In the genomic region with DNA sequence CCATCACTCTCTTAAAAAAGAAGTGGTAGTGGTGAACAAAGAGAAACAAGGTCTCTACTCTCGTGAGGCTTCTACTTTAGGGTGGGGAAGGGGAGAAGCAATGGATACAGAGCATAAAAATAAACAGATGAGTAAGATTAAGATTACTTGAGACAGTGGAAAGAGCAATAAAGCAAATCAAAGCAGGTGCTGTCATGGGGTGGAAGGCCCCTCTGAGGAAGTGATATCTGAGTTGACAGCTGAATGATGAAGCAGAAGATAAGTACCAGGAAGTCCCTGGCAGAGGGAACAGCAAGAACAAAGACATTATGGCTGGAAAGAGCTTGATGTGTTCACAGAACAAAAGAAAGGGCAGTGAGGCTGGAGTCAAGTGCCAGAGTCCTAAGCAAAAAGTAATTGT, we compare ENCODE assay signal across 1 cellular context.
TF ChIP-seq lines count a peak whose summit lies in the region.

No MANE protein-coding gene starts in this region.

TF ChIP-seq in GM12878, 131 proteins besides CTCF, POLR2A, EP300 and RAD21:
- TF ChIP-seq, protein P1, sequence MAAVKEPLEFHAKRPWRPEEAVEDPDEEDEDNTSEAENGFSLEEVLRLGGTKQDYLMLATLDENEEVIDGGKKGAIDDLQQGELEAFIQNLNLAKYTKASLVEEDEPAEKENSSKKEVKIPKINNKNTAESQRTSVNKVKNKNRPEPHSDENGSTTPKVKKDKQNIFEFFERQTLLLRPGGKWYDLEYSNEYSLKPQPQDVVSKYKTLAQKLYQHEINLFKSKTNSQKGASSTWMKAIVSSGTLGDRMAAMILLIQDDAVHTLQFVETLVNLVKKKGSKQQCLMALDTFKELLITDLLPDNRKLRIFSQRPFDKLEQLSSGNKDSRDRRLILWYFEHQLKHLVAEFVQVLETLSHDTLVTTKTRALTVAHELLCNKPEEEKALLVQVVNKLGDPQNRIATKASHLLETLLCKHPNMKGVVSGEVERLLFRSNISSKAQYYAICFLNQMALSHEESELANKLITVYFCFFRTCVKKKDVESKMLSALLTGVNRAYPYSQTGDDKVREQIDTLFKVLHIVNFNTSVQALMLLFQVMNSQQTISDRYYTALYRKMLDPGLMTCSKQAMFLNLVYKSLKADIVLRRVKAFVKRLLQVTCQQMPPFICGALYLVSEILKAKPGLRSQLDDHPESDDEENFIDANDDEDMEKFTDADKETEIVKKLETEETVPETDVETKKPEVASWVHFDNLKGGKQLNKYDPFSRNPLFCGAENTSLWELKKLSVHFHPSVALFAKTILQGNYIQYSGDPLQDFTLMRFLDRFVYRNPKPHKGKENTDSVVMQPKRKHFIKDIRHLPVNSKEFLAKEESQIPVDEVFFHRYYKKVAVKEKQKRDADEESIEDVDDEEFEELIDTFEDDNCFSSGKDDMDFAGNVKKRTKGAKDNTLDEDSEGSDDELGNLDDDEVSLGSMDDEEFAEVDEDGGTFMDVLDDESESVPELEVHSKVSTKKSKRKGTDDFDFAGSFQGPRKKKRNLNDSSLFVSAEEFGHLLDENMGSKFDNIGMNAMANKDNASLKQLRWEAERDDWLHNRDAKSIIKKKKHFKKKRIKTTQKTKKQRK (IDR thresholded peaks at IDR 0.05; ENCODE audit: low read depth, low read length): no peak
- TF ChIP-seq, protein P2, sequence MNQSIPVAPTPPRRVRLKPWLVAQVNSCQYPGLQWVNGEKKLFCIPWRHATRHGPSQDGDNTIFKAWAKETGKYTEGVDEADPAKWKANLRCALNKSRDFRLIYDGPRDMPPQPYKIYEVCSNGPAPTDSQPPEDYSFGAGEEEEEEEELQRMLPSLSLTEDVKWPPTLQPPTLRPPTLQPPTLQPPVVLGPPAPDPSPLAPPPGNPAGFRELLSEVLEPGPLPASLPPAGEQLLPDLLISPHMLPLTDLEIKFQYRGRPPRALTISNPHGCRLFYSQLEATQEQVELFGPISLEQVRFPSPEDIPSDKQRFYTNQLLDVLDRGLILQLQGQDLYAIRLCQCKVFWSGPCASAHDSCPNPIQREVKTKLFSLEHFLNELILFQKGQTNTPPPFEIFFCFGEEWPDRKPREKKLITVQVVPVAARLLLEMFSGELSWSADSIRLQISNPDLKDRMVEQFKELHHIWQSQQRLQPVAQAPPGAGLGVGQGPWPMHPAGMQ (IDR thresholded peaks at IDR 0.05; ENCODE audit: borderline replicate concordance): no peak
- no peak for TF ChIP-seq IKZF1 (conservative IDR thresholded peaks at IDR 0.05)
- no peak for TF ChIP-seq BHLHE40 (IDR thresholded peaks at IDR 0.05; ENCODE audit: borderline replicate concordance in 1 of 2, low read depth in 2 of 2, low read length in 1 of 2)
- no peak for TF ChIP-seq RELA (IDR thresholded peaks at IDR 0.05; ENCODE audit: borderline replicate concordance, partially characterized antibody)
- no peak for TF ChIP-seq SMAD1 (IDR thresholded peaks at IDR 0.05; ENCODE audit: low read depth, partially characterized antibody)
- no peak for TF ChIP-seq RBBP5 (conservative IDR thresholded peaks at IDR 0.05)
- no peak for TF ChIP-seq STAT3 (IDR thresholded peaks at IDR 0.05; ENCODE audit: low read depth, low read length)
- no peak for TF ChIP-seq ATF7 (IDR thresholded peaks at IDR 0.05; ENCODE audit: low read depth)
- TF ChIP-seq NFYA (IDR thresholded peaks at IDR 0.05; ENCODE audit: borderline replicate concordance, low read depth, low read length): no peak
- no peak for TF ChIP-seq GATAD2B (conservative IDR thresholded peaks at IDR 0.05; ENCODE audit: low read depth)
- no peak for TF ChIP-seq SIX5 (IDR thresholded peaks at IDR 0.05; ENCODE audit: low read depth, low read length, severe bottlenecking)
- TF ChIP-seq IRF4 (IDR thresholded peaks at IDR 0.05; ENCODE audit: low read depth, low read length): no peak
- TF ChIP-seq, protein P3, sequence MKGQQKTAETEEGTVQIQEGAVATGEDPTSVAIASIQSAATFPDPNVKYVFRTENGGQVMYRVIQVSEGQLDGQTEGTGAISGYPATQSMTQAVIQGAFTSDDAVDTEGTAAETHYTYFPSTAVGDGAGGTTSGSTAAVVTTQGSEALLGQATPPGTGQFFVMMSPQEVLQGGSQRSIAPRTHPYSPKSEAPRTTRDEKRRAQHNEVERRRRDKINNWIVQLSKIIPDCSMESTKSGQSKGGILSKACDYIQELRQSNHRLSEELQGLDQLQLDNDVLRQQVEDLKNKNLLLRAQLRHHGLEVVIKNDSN (IDR thresholded peaks at IDR 0.05; ENCODE audit: borderline replicate concordance, extremely low read length, insufficient read depth, low read depth, low read length): no peak
- TF ChIP-seq SMC3 (IDR thresholded peaks at IDR 0.05; ENCODE audit: borderline replicate concordance, low read length): no peak
